Comparison of ENCODE assay signal across 8 cellular contexts in genomic region chr1:155195201-155196102, GRCh38. TPM values are rescaled to one million over a fixed set of nuclear protein-coding genes. Genes with fewer than 3 reads are reported as not detected.
DNase-seq lines count a peak whose midpoint lies in the region; ATAC-seq and TF ChIP-seq lines count a peak whose summit lies in the region.

No MANE protein-coding gene starts in this region.

- no peak for TF ChIP-seq CTCF in adrenal gland (IDR thresholded peaks at IDR 0.05)
- TF ChIP-seq CTCF in kidney epithelial cell (IDR thresholded peaks at IDR 0.05; ENCODE audit: insufficient read depth, low read length, poor library complexity, severe bottlenecking), result no peak
- TF ChIP-seq CTCF in upper lobe of left lung (IDR thresholded peaks at IDR 0.05), result no peak

- no peak for TF ChIP-seq POLR2A in adrenal gland (IDR thresholded peaks at IDR 0.05)
- TF ChIP-seq POLR2A in upper lobe of left lung (IDR thresholded peaks at IDR 0.05), result no peak

- no peak overlapping the region for H3K27ac Mint-ChIP-seq in activated naive CD4-positive, alpha-beta T cell treated with anti-CD3 and anti-CD28 coated beads for 36 hours

- H3K4me3 Mint-ChIP-seq in activated naive CD4-positive, alpha-beta T cell treated with anti-CD3 and anti-CD28 coated beads for 36 hours, result peak overlapping the region; percentile 76

- intact Hi-C loops in activated naive CD4-positive, alpha-beta T cell treated with anti-CD3 and anti-CD28 coated beads for 36 hours (cut with micrococcal nuclease), result loop anchor here (2.0 kb wide), 1 partner anchor 55 kb away; the partner anchor contains the start of gene DPM3
- intact Hi-C loops in adrenal gland (cut with DNase I), result no loop called here

- WGBS in adrenal gland, 4 donors, result 24 to 30% (median 28%) methylated on average over 8 to 27 of the region's 27 CpGs
- WGBS in upper lobe of left lung, 2 donors, result 35 to 37% methylated on average over 15 to 19 of the region's 27 CpGs

- no peak for ATAC-seq in upper lobe of left lung (ENCODE audit: low FRiP score in 2 of 2)

- no peaks in the 10 kb centered on the region for H3K9me3 Mint-ChIP-seq in activated naive CD4-positive, alpha-beta T cell treated with anti-CD3 and anti-CD28 coated beads for 36 hours

- peak overlapping the region in 2 of 4 donors; percentile 14 to 59 for H3K4me3 ChIP-seq in adrenal gland
- peak overlapping the region; percentile 55 for H3K4me3 ChIP-seq in kidney epithelial cell (ENCODE audit: low read depth, low read length)
- H3K4me3 ChIP-seq in upper lobe of left lung, result peak overlapping the region; percentile 58 to 69 (median 63)

- H3K27me3 ChIP-seq in adrenal gland (no peaks in the 10 kb centered on the region), kidney epithelial cell (ENCODE audit: control insufficient read depth, insufficient read depth, low read length) (no peaks in the 10 kb centered on the region), upper lobe of left lung (no peaks in the 10 kb centered on the region)

- CTCF ChIA-PET in activated naive CD4-positive, alpha-beta T cell treated with anti-CD3 and anti-CD28 coated beads for 36 hours (lab: Charles Lee), result interaction anchor here (0.7 to 3.7 kb wide), 11 partner anchors 12 to 104 kb away, joined by 3 to 79 read pairs (median 10); partner anchors contain the start of genes KRTCAP2, MTX1 and THBS3

- H3K36me3 ChIP-seq in adrenal gland (replicated peaks in 1 of 2), result no peaks in the 10 kb centered on the region
- peaks cover 7% of the 10 kb centered on the region for H3K36me3 ChIP-seq in kidney epithelial cell (ENCODE audit: control insufficient read depth, insufficient read depth, low read length)
- H3K36me3 ChIP-seq in upper lobe of left lung, result peaks cover 0 to 14% (median 7%) of the 10 kb centered on the region in 4 donors

- no peaks in the 10 kb centered on the region for H3K27me3 Mint-ChIP-seq in activated naive CD4-positive, alpha-beta T cell treated with anti-CD3 and anti-CD28 coated beads for 36 hours (ENCODE audit: low read depth)

- DNase-seq in activated naive CD4-positive, alpha-beta T cell treated with anti-CD3 and anti-CD28 coated beads for 36 hours, result no peak
- DNase-seq in activated naive CD4-positive, alpha-beta T cell treated with anti-CD3 and anti-CD28 coated beads, Interleukin-2, amount 50 U/mL, for 16 hours, result no peak
- peak in 3 of 7 donors; percentile 21 to 44 (median 43) for DNase-seq in adrenal gland
- no peak for DNase-seq in kidney epithelial cell (ENCODE audit: low read depth)
- DNase-seq in upper lobe of left lung, result no peak
- DNase-seq in hypothalamus (lab: John Stamatoyannopoulos, UW), result no peak
- no peak for DNase-seq in SIG-M5 treated with dmso at 0.1 percent for 504 hours (lab: John Stamatoyannopoulos, UW; ENCODE audit: unreplicated experiment)
- DNase-seq in SHP77 (lab: John Stamatoyannopoulos, UW), result no peak

- H3K27ac ChIP-seq in adrenal gland, result peak overlapping the region in 4 of 5 donors; percentile 45 to 91 (median 73)
- H3K27ac ChIP-seq in upper lobe of left lung, result peak overlapping the region; percentile 90 to 96 (median 91)

- H3K9me3 ChIP-seq in adrenal gland (replicated peaks in 1 of 3) (no peaks in the 10 kb centered on the region), upper lobe of left lung (no peaks in the 10 kb centered on the region)

- H3K4me1 ChIP-seq in adrenal gland (replicated peaks in 1 of 2), result peaks cover 26 to 45% of the 10 kb centered on the region in 2 donors
- H3K4me1 ChIP-seq in upper lobe of left lung, result peaks cover 23 to 32% (median 27%) of the 10 kb centered on the region in 4 donors

- H3K36me3 Mint-ChIP-seq in activated naive CD4-positive, alpha-beta T cell treated with anti-CD3 and anti-CD28 coated beads for 36 hours (ENCODE audit: low read depth), result peaks cover 7% of the 10 kb centered on the region

- TF ChIP-seq EP300 in upper lobe of left lung (IDR thresholded peaks at IDR 0.05), result no peak

- H3K4me1 Mint-ChIP-seq in activated naive CD4-positive, alpha-beta T cell treated with anti-CD3 and anti-CD28 coated beads for 36 hours (ENCODE audit: low read depth), result peaks cover 27% of the 10 kb centered on the region

RNA-seq across cellular contexts. Expression of gene THBS3, which starts 12.2 kb away (rescaled TPM):
- total RNA-seq in activated naive CD4-positive, alpha-beta T cell treated with anti-CD3 and anti-CD28 coated beads for 36 hours, result 10 to 100 TPM; 15.4 to 15.7 TPM
- total RNA-seq in adrenal gland, result 10 to 100 TPM in 6 of 8 donors, 1 to 10 TPM in 2; 7.1 to 38.6 (median 16.1) TPM
- polyA plus RNA-seq in adrenal gland, result 100 to 1,000 TPM in 1 of 3 donors, 10 to 100 TPM in 1, 1 to 10 TPM in 1; 9.6 to 147 (median 71.3) TPM
- 51.5 and 58.1 TPM in 2 replicates for total RNA-seq in kidney epithelial cell
- total RNA-seq in upper lobe of left lung, result 10 to 100 TPM; 18.3 to 97.4 (median 27.6) TPM

RNA-seq across cellular contexts. Expression of gene MTX1, which starts 13.0 kb away (rescaled TPM):
- total RNA-seq in activated naive CD4-positive, alpha-beta T cell treated with anti-CD3 and anti-CD28 coated beads for 36 hours, result 10 to 100 TPM; 46.8 to 47.4 TPM
- total RNA-seq in adrenal gland, result 10 to 100 TPM; 39.2 to 83.8 (median 45.5) TPM
- 100 to 1,000 TPM in 1 of 3 donors, 10 to 100 TPM in 2; 26.7 to 111 (median 79.8) TPM for polyA plus RNA-seq in adrenal gland
- total RNA-seq in kidney epithelial cell, result 79.3 and 84.3 TPM in 2 replicates
- total RNA-seq in upper lobe of left lung, result 10 to 100 TPM; 23.0 to 68.4 (median 37.4) TPM

RNA-seq across cellular contexts. Expression of gene TRIM46, which starts 21.8 kb away (rescaled TPM):
- total RNA-seq in activated naive CD4-positive, alpha-beta T cell treated with anti-CD3 and anti-CD28 coated beads for 36 hours, result 1 to 10 TPM; 3.2 to 3.6 TPM
- total RNA-seq in adrenal gland, result under 1 TPM in 6 of 8 donors, not detected in 2; 0.19 to 0.96 (median 0.55) TPM
- 1 to 10 TPM in 2 of 3 donors, under 1 TPM in 1; 0.38 to 5.6 (median 1.2) TPM for polyA plus RNA-seq in adrenal gland
- total RNA-seq in kidney epithelial cell, result 7.1 and 9.1 TPM in 2 replicates
- total RNA-seq in upper lobe of left lung, result under 1 TPM in 3 of 6 donors, not detected in 3; 0.30 to 0.64 (median 0.57) TPM

RNA-seq across cellular contexts. Expression of gene KRTCAP2, which starts 22.3 kb away (rescaled TPM):
- 100 to 1,000 TPM; 129 to 137 TPM for total RNA-seq in activated naive CD4-positive, alpha-beta T cell treated with anti-CD3 and anti-CD28 coated beads for 36 hours
- 100 to 1,000 TPM in 7 of 8 donors, 10 to 100 TPM in 1; 76.1 to 252 (median 169) TPM for total RNA-seq in adrenal gland
- polyA plus RNA-seq in adrenal gland, result 100 to 1,000 TPM; 383 to 806 (median 704) TPM
- 207 and 241 TPM in 2 replicates for total RNA-seq in kidney epithelial cell
- total RNA-seq in upper lobe of left lung, result 100 to 1,000 TPM in 4 of 6 donors, 10 to 100 TPM in 2; 47.1 to 166 (median 131) TPM

RNA-seq across cellular contexts. Expression of gene DPM3, which starts 55.1 kb away (rescaled TPM):
- 10 to 100 TPM; 31.4 to 35.5 TPM for total RNA-seq in activated naive CD4-positive, alpha-beta T cell treated with anti-CD3 and anti-CD28 coated beads for 36 hours
- total RNA-seq in adrenal gland (100 to 1,000 TPM; 136 to 192 (median 163) TPM), kidney epithelial cell (36.4 and 74.9 TPM in 2 replicates), upper lobe of left lung (100 to 1,000 TPM in 2 of 6 donors, 10 to 100 TPM in 3, not detected in 1; 25.1 to 112 (median 67.5) TPM)
- polyA plus RNA-seq in adrenal gland, result 1,000 to 10,000 TPM in 2 of 3 donors, 1 to 10 TPM in 1; 6.8 to 1,427 (median 1,371) TPM
